ENCODE assay signal across 2 cellular contexts in genomic region chr22:24225044-24225601, GRCh38.
TF ChIP-seq lines count a peak whose summit lies in the region.

No MANE protein-coding gene starts in this region.

TF ChIP-seq in SK-N-SH, 30 proteins besides CTCF, POLR2A, EP300 and RAD21:
- TF ChIP-seq IRF3 (IDR thresholded peaks at IDR 0.05; ENCODE audit: low read depth, low read length) = no peak
- no peak for TF ChIP-seq MXI1 (IDR thresholded peaks at IDR 0.05; ENCODE audit: low read depth, low read length)
- TF ChIP-seq NFIC (IDR thresholded peaks at IDR 0.05; ENCODE audit: borderline replicate concordance) = no peak
- no peak for TF ChIP-seq EZH2phosphoT487 (IDR thresholded peaks at IDR 0.05; ENCODE audit: borderline replicate concordance, low read depth)
- TF ChIP-seq MAX (IDR thresholded peaks at IDR 0.05; ENCODE audit: low read depth) = no peak
- no peak for TF ChIP-seq GATA2 (CRISPR knock-in tag; IDR thresholded peaks at IDR 0.05)
- TF ChIP-seq JUND (IDR thresholded peaks at IDR 0.05) = no peak
- no peak for TF ChIP-seq PBX3 (IDR thresholded peaks at IDR 0.05)
- TF ChIP-seq FOXM1 (IDR thresholded peaks at IDR 0.05; ENCODE audit: low read depth) = no peak
- TF ChIP-seq FOXJ3 (CRISPR knock-in tag; IDR thresholded peaks at IDR 0.05) = no peak
- no peak for TF ChIP-seq SIN3A (IDR thresholded peaks at IDR 0.05; ENCODE audit: borderline replicate concordance, low read depth, low read length)
- TF ChIP-seq GABPA (IDR thresholded peaks at IDR 0.05; ENCODE audit: low read depth) = no peak
- TF ChIP-seq ZBTB33 (IDR thresholded peaks at IDR 0.05; ENCODE audit: borderline replicate concordance, low read depth) = no peak

TF ChIP-seq in SK-N-SH treated with all-trans-retinoic acid at 6 μM for 48 hours, 23 proteins besides CTCF, POLR2A, EP300 and RAD21:
- no peak for TF ChIP-seq SNAI2 (CRISPR knock-in tag; IDR thresholded peaks at IDR 0.05)
- TF ChIP-seq ZFP3 (CRISPR knock-in tag; IDR thresholded peaks at IDR 0.05) = no peak
- TF ChIP-seq PATZ1 (CRISPR knock-in tag; IDR thresholded peaks at IDR 0.05; ENCODE audit: borderline replicate concordance) = no peak
- TF ChIP-seq PPARA (CRISPR knock-in tag; IDR thresholded peaks at IDR 0.05; ENCODE audit: borderline replicate concordance) = no peak
- TF ChIP-seq ZNF70 (CRISPR knock-in tag; IDR thresholded peaks at IDR 0.05) = no peak
- TF ChIP-seq ZC3H10 (CRISPR knock-in tag; IDR thresholded peaks at IDR 0.05) = no peak
- TF ChIP-seq OSR1 (CRISPR knock-in tag; IDR thresholded peaks at IDR 0.05) = no peak
- TF ChIP-seq RARB (CRISPR knock-in tag; IDR thresholded peaks at IDR 0.05) = no peak
- TF ChIP-seq ZFP30 (CRISPR knock-in tag; IDR thresholded peaks at IDR 0.05) = no peak
- no peak for TF ChIP-seq ARNTL (CRISPR knock-in tag; IDR thresholded peaks at IDR 0.05; ENCODE audit: borderline replicate concordance, low read depth)
- TF ChIP-seq POU6F1 (CRISPR knock-in tag; IDR thresholded peaks at IDR 0.05; ENCODE audit: borderline replicate concordance, low read depth) = no peak
- no peak for TF ChIP-seq ESRRG (CRISPR knock-in tag; IDR thresholded peaks at IDR 0.05)
- TF ChIP-seq CREB5 (CRISPR knock-in tag; IDR thresholded peaks at IDR 0.05; ENCODE audit: low read depth) = no peak
- no peak for TF ChIP-seq CSRNP3 (CRISPR knock-in tag; IDR thresholded peaks at IDR 0.05)
- TF ChIP-seq ZNF565 (CRISPR knock-in tag; conservative IDR thresholded peaks at IDR 0.05; ENCODE audit: low read depth) = no peak
- TF ChIP-seq CSDC2 (CRISPR knock-in tag; IDR thresholded peaks at IDR 0.05) = no peak
- no peak for TF ChIP-seq ISL1 (CRISPR knock-in tag; IDR thresholded peaks at IDR 0.05)
- no peak for TF ChIP-seq GLIS3 (CRISPR knock-in tag; IDR thresholded peaks at IDR 0.05)
- no peak for TF ChIP-seq ZNF8 (CRISPR knock-in tag; IDR thresholded peaks at IDR 0.05)
- TF ChIP-seq TCF4 (CRISPR knock-in tag; IDR thresholded peaks at IDR 0.05; ENCODE audit: borderline replicate concordance) = no peak
